1 cellular context compared by ENCODE assay signal in the genomic region with DNA sequence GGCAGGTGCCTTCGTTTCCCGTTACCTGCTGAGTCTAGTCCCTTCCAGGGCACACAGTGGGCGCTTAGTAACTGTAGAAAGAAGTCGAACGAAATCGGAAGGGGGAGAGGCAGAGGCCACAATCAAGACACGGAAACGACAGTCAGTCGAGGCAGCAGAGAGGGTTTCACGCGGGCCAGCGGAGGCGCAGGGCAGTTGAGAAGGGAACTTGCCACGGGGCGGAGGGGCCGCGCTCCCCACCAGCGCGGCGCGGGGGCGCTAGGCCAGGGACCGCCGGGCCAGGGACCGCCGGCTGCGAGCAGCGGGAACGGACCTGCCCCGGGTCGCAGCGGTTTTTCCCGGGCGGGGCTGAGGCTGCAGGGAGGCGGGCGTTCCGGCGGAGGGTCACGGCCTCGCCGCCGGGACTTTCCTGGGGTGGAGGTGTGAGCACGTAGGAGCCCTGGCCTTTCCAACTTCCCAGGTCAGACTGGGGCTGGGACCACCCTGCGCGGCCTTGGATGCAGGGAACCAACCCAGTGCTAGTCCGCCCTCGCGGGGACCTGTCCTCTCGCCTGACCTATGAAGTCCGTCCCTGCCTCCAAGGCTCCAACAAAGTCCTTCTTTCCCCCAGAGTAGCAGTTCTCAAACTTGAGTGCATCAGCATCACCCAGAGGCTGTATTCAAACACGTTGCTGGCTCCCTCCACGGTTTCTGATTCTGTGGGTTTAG.
A peak's percentile ranks its signal among the peaks of the same experiment; 100 is the strongest.
TF ChIP-seq lines count a peak whose summit lies in the region.

No MANE protein-coding gene starts in this region.

TF ChIP-seq in GM12878, 131 proteins besides CTCF, POLR2A, EP300 and RAD21 (continued from another document and continues in another):
- TF ChIP-seq, protein P1, sequence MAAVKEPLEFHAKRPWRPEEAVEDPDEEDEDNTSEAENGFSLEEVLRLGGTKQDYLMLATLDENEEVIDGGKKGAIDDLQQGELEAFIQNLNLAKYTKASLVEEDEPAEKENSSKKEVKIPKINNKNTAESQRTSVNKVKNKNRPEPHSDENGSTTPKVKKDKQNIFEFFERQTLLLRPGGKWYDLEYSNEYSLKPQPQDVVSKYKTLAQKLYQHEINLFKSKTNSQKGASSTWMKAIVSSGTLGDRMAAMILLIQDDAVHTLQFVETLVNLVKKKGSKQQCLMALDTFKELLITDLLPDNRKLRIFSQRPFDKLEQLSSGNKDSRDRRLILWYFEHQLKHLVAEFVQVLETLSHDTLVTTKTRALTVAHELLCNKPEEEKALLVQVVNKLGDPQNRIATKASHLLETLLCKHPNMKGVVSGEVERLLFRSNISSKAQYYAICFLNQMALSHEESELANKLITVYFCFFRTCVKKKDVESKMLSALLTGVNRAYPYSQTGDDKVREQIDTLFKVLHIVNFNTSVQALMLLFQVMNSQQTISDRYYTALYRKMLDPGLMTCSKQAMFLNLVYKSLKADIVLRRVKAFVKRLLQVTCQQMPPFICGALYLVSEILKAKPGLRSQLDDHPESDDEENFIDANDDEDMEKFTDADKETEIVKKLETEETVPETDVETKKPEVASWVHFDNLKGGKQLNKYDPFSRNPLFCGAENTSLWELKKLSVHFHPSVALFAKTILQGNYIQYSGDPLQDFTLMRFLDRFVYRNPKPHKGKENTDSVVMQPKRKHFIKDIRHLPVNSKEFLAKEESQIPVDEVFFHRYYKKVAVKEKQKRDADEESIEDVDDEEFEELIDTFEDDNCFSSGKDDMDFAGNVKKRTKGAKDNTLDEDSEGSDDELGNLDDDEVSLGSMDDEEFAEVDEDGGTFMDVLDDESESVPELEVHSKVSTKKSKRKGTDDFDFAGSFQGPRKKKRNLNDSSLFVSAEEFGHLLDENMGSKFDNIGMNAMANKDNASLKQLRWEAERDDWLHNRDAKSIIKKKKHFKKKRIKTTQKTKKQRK (IDR thresholded peaks at IDR 0.05; ENCODE audit: low read depth, low read length), result no peak
- TF ChIP-seq STAT3 (IDR thresholded peaks at IDR 0.05; ENCODE audit: low read depth, low read length) (no peak), JUND (IDR thresholded peaks at IDR 0.05; ENCODE audit: low read depth, low read length) (no peak), NR2F1 (conservative IDR thresholded peaks at IDR 0.05) (peak; percentile 96), BMI1 (IDR thresholded peaks at IDR 0.05; ENCODE audit: borderline replicate concordance) (no peak), SUPT20H (IDR thresholded peaks at IDR 0.05; ENCODE audit: borderline replicate concordance, control insufficient read depth, low read depth, low read length) (no peak), PAX5 (IDR thresholded peaks at IDR 0.05; ENCODE audit: borderline replicate concordance, low read depth, low read length) (no peak), ATF7 (IDR thresholded peaks at IDR 0.05; ENCODE audit: low read depth) (no peak), SKIL (IDR thresholded peaks at IDR 0.05; ENCODE audit: low read depth, poor library complexity, severe bottlenecking) (no peak), BHLHE40 (IDR thresholded peaks at IDR 0.05; ENCODE audit: borderline replicate concordance in 1 of 2, low read depth in 2 of 2, low read length in 1 of 2) (peak in 1 of 2 experiments; percentile 31; a peak in 1 of 4 replicates), FOXK2 (IDR thresholded peaks at IDR 0.05) (no peak), ZNF622 (IDR thresholded peaks at IDR 0.05) (no peak), ZBTB33 (IDR thresholded peaks at IDR 0.05) (no peak), GABPA (IDR thresholded peaks at IDR 0.05; ENCODE audit: low read depth) (no peak), SMC3 (IDR thresholded peaks at IDR 0.05; ENCODE audit: borderline replicate concordance, low read length) (peak; percentile 3; the same call in 1 of the 2 replicates), ASH2L (IDR thresholded peaks at IDR 0.05; ENCODE audit: borderline replicate concordance, low read depth) (no peak), POLR2AphosphoS5 (IDR thresholded peaks at IDR 0.05; ENCODE audit: low read length) (0 out of 2 replicates have a peak, but pooled peaks have one; percentile 51), SIX5 (IDR thresholded peaks at IDR 0.05; ENCODE audit: low read depth, low read length, severe bottlenecking) (no peak), NBN (IDR thresholded peaks at IDR 0.05) (peak; percentile 19; the same call in 1 of the 2 replicates), SPI1 (IDR thresholded peaks at IDR 0.05; ENCODE audit: borderline replicate concordance, insufficient read depth, low read depth, low read length) (peak; percentile 7; the same call in 1 of the 2 replicates), IRF4 (IDR thresholded peaks at IDR 0.05; ENCODE audit: low read depth, low read length) (no peak), TCF7 (IDR thresholded peaks at IDR 0.05; ENCODE audit: borderline replicate concordance) (no peak), HDAC2 (IDR thresholded peaks at IDR 0.05) (no peak), SIN3A (IDR thresholded peaks at IDR 0.05; ENCODE audit: low read depth, low read length) (no peak), RELA (IDR thresholded peaks at IDR 0.05; ENCODE audit: borderline replicate concordance, partially characterized antibody) (peak; percentile 83), EED (IDR thresholded peaks at IDR 0.05; ENCODE audit: low read depth) (peak; percentile 79), NKRF (conservative IDR thresholded peaks at IDR 0.05) (peak; percentile 51; the same call in 1 of the 2 replicates), RB1 (IDR thresholded peaks at IDR 0.05; ENCODE audit: borderline replicate concordance) (0 out of 2 replicates have a peak, but pooled peaks have one; percentile 2), ZSCAN29 (IDR thresholded peaks at IDR 0.05) (no peak), SREBF1 (IDR thresholded peaks at IDR 0.05; ENCODE audit: low read length) (no peak), YY1 (IDR thresholded peaks at IDR 0.05; ENCODE audit: low read depth, low read length) (0 out of 2 replicates have a peak, but pooled peaks have one; percentile 26), MEF2A (IDR thresholded peaks at IDR 0.05; ENCODE audit: insufficient read depth, low read depth, low read length) (no peak), ZNF384 (IDR thresholded peaks at IDR 0.05; ENCODE audit: borderline replicate concordance, low read depth, low read length) (no peak), NRF1 (conservative IDR thresholded peaks at IDR 0.05; ENCODE audit: low read depth, low read length) (no peak), JUNB (IDR thresholded peaks at IDR 0.05) (no peak), KLF5 (IDR thresholded peaks at IDR 0.05; ENCODE audit: partially characterized antibody) (peak; percentile 19), RBBP5 (conservative IDR thresholded peaks at IDR 0.05) (no peak), KDM1A (IDR thresholded peaks at IDR 0.05; ENCODE audit: borderline replicate concordance) (no peak), CREM (IDR thresholded peaks at IDR 0.05; ENCODE audit: low read depth) (no peak)
- TF ChIP-seq, protein P2, sequence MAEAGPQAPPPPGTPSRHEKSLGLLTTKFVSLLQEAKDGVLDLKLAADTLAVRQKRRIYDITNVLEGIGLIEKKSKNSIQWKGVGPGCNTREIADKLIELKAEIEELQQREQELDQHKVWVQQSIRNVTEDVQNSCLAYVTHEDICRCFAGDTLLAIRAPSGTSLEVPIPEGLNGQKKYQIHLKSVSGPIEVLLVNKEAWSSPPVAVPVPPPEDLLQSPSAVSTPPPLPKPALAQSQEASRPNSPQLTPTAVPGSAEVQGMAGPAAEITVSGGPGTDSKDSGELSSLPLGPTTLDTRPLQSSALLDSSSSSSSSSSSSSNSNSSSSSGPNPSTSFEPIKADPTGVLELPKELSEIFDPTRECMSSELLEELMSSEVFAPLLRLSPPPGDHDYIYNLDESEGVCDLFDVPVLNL (IDR thresholded peaks at IDR 0.05; ENCODE audit: low read depth, low read length), result no peak
- TF ChIP-seq, protein P3, sequence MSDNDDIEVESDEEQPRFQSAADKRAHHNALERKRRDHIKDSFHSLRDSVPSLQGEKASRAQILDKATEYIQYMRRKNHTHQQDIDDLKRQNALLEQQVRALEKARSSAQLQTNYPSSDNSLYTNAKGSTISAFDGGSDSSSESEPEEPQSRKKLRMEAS (IDR thresholded peaks at IDR 0.05; ENCODE audit: low read depth, low read length), result peak; percentile 41; the same call in 1 of the 2 replicates
- TF ChIP-seq, protein P4, sequence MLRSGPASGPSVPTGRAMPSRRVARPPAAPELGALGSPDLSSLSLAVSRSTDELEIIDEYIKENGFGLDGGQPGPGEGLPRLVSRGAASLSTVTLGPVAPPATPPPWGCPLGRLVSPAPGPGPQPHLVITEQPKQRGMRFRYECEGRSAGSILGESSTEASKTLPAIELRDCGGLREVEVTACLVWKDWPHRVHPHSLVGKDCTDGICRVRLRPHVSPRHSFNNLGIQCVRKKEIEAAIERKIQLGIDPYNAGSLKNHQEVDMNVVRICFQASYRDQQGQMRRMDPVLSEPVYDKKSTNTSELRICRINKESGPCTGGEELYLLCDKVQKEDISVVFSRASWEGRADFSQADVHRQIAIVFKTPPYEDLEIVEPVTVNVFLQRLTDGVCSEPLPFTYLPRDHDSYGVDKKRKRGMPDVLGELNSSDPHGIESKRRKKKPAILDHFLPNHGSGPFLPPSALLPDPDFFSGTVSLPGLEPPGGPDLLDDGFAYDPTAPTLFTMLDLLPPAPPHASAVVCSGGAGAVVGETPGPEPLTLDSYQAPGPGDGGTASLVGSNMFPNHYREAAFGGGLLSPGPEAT (IDR thresholded peaks at IDR 0.05; ENCODE audit: low read depth), result peak; percentile 68; the same call in 1 of the 2 replicates
- TF ChIP-seq, protein P5, sequence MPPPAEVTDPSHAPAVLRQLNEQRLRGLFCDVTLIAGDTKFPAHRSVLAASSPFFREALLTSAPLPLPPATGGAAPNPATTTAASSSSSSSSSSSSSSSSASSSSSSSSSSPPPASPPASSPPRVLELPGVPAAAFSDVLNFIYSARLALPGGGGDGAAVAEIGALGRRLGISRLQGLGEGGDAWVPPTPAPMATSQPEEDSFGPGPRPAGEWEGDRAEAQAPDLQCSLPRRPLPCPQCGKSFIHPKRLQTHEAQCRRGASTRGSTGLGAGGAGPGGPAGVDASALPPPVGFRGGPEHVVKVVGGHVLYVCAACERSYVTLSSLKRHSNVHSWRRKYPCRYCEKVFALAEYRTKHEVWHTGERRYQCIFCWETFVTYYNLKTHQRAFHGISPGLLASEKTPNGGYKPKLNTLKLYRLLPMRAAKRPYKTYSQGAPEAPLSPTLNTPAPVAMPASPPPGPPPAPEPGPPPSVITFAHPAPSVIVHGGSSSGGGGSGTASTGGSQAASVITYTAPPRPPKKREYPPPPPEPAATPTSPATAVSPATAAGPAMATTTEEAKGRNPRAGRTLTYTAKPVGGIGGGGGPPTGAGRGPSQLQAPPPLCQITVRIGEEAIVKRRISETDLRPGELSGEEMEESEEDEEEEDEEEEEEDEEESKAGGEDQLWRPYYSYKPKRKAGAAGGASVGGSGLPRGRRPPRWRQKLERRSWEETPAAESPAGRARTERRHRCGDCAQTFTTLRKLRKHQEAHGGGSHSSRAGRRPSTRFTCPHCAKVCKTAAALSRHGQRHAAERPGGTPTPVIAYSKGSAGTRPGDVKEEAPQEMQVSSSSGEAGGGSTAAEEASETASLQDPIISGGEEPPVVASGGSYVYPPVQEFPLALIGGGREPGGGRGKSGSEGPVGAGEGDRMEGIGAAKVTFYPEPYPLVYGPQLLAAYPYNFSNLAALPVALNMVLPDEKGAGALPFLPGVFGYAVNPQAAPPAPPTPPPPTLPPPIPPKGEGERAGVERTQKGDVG (CRISPR knock-in tag; IDR thresholded peaks at IDR 0.05), result no peak
- TF ChIP-seq, protein P6, sequence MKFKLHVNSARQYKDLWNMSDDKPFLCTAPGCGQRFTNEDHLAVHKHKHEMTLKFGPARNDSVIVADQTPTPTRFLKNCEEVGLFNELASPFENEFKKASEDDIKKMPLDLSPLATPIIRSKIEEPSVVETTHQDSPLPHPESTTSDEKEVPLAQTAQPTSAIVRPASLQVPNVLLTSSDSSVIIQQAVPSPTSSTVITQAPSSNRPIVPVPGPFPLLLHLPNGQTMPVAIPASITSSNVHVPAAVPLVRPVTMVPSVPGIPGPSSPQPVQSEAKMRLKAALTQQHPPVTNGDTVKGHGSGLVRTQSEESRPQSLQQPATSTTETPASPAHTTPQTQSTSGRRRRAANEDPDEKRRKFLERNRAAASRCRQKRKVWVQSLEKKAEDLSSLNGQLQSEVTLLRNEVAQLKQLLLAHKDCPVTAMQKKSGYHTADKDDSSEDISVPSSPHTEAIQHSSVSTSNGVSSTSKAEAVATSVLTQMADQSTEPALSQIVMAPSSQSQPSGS (IDR thresholded peaks at IDR 0.05; ENCODE audit: low read length), result no peak
